Comparison of ENCODE assay signal across 27 cellular contexts in genomic region chr1:219313961-219314360, GRCh38.
A peak's percentile ranks its signal among the peaks of the same experiment; 100 is the strongest.
DNase-seq lines count a peak whose midpoint lies in the region; ATAC-seq, FAIRE-seq and TF ChIP-seq lines count a peak whose summit lies in the region.
"Had no signal": no experiment of that assay in that cellular context is flagged by ENCODE, and none has a peak within 500 bp of the region (broad histone marks: within the 10 kb centered on the region; RNA-seq: fewer than 3 reads in every experiment).

No MANE protein-coding gene starts in this region.

- WGBS in A549 (ENCODE audit: missing lambda C conversion rate) = 88% methylated on average over 2 of the region's 2 CpGs
- 88% methylated on average over 2 of the region's 2 CpGs for WGBS in hepatocyte (ENCODE audit: low lambda C conversion rate, missing lambda C conversion rate)

- TF ChIP-seq POLR2A in A549 (IDR thresholded peaks at IDR 0.05; ENCODE audit: low read length) (no peak), HCT116 (IDR thresholded peaks at IDR 0.05; ENCODE audit: borderline replicate concordance, extremely low read depth, insufficient read depth, insufficient read length) (no peak)

- H3K27me3 ChIP-seq in HCT116 (ENCODE audit: insufficient read depth, low read length) = no peaks in the 10 kb centered on the region
- no peaks in the 10 kb centered on the region for H3K27me3 ChIP-seq in PC-3 (ENCODE audit: low read length)
- H3K27me3 ChIP-seq in hepatocyte = no peaks in the 10 kb centered on the region
- no peaks in the 10 kb centered on the region for H3K27me3 ChIP-seq in tibial artery
- H3K27me3 ChIP-seq: BLaER1 treated with 17β-estradiol and CSF1 and Interleukin-3, amounts not matched to agents 10 nM and 100 nM had no signal

- H3K4me3 Mint-ChIP-seq in activated T-helper 2 cell treated with anti-CD3 and anti-CD28 coated beads, Interferon-gamma antibody, Interleukin-2, Interleukin-4, amounts not matched to agents 10 μg/mL and 5 μg/mL and 100 μg/mL, durations not matched to agents 14 hours and 24 hours and 36 hours (ENCODE audit: low read depth) = no peak overlapping the region
- H3K4me3 Mint-ChIP-seq: B cell; CD4-positive, alpha-beta T cell; CD8-positive, alpha-beta T cell had no signal

- H3K9ac ChIP-seq in HCT116 (ENCODE audit: low read length) = no peak overlapping the region
- H3K9ac ChIP-seq in PC-3 (ENCODE audit: low read length) = no peak overlapping the region
- H3K9ac ChIP-seq: BLaER1 treated with 17β-estradiol and CSF1 and Interleukin-3, amounts not matched to agents 10 nM and 100 nM had no signal

- CTCF ChIA-PET in A549 (lab: Yijun Ruan, JAX) (no interaction called here), HCT116 (lab: Charles Lee) (no interaction called here), PC-3 (lab: Charles Lee) (no interaction called here)

- H3K36me3 ChIP-seq in HCT116 (ENCODE audit: control insufficient read depth in 1 of 2, insufficient read depth in 2 of 2, low read length in 2 of 2) (no peaks in the 10 kb centered on the region), PC-3 (ENCODE audit: low read depth, low read length) (peaks cover 7% of the 10 kb centered on the region; the same call in 1 of the 2 replicates), hepatocyte (replicated peaks; ENCODE audit: insufficient read depth, low read depth) (no peaks in the 10 kb centered on the region), tibial artery (peaks cover 4 to 8% (median 6%) of the 10 kb centered on the region in 3 donors)
- H3K36me3 ChIP-seq: BLaER1 treated with 17β-estradiol and CSF1 and Interleukin-3, amounts not matched to agents 10 nM and 100 nM had no signal

- no peak overlapping the region for H3K4me2 ChIP-seq in A549
- no peak overlapping the region for H3K4me2 ChIP-seq in HCT116 (ENCODE audit: low read length)
- no peak overlapping the region for H3K4me2 ChIP-seq in PC-3 (ENCODE audit: low read length)
- H3K4me2 ChIP-seq in hepatocyte = no peak overlapping the region
- H3K4me2 ChIP-seq: BLaER1 treated with 17β-estradiol and CSF1 and Interleukin-3, amounts not matched to agents 10 nM and 100 nM had no signal

- FAIRE-seq in A549 (lab: Jason Lieb, UNC) (no peak), D721Med (lab: Jason Lieb, UNC) (no peak)
- FAIRE-seq: A204.1, GM12878, GM12892, GM18507 had no signal

- peaks cover 2% of the 10 kb centered on the region for H3K27me3 Mint-ChIP-seq in activated T-helper 2 cell treated with anti-CD3 and anti-CD28 coated beads, Interferon-gamma antibody, Interleukin-2, Interleukin-4, amounts not matched to agents 10 μg/mL and 5 μg/mL and 100 μg/mL, durations not matched to agents 14 hours and 24 hours and 36 hours (ENCODE audit: low read depth)
- H3K27me3 Mint-ChIP-seq: B cell; CD4-positive, alpha-beta T cell had no signal

- TF ChIP-seq RAD21 in A549 (conservative IDR thresholded peaks at IDR 0.05 in 1 of 2, IDR thresholded peaks at IDR 0.05 in 1 of 2) (no peak), HCT116 (IDR thresholded peaks at IDR 0.05; ENCODE audit: low read depth) (no peak)

- H3K4me3 ChIP-seq in A549 = no peak overlapping the region
- H3K4me3 ChIP-seq in HCT116 (replicated peaks in 1 of 2; ENCODE audit: low read depth in 1 of 2, low read length in 2 of 2) = no peak overlapping the region
- H3K4me3 ChIP-seq in PC-3 (ENCODE audit: low read length) = no peak overlapping the region
- no peak overlapping the region for H3K4me3 ChIP-seq in hepatocyte
- no peak overlapping the region for H3K4me3 ChIP-seq in tibial artery
- H3K4me3 ChIP-seq: BLaER1 treated with 17β-estradiol and CSF1 and Interleukin-3, amounts not matched to agents 10 nM and 100 nM; GM12878 had no signal

- H2AFZ ChIP-seq in HCT116 (ENCODE audit: low read depth, low read length, poor library complexity, severe bottlenecking) = no peak overlapping the region
- H2AFZ ChIP-seq in PC-3 (ENCODE audit: low read length) = no peak overlapping the region
- no peak overlapping the region for H2AFZ ChIP-seq in hepatocyte

- H3K9me2 ChIP-seq in HCT116 (ENCODE audit: insufficient read depth) = no peaks in the 10 kb centered on the region
- H3K9me2 ChIP-seq in PC-3 (replicated peaks; ENCODE audit: low read length) = no peaks in the 10 kb centered on the region
- H3K9me2 ChIP-seq in hepatocyte (replicated peaks; ENCODE audit: insufficient read depth) = no peaks in the 10 kb centered on the region

- H3K79me2 ChIP-seq in HCT116 (ENCODE audit: insufficient read depth, low read length) = no peaks in the 10 kb centered on the region
- no peaks in the 10 kb centered on the region for H3K79me2 ChIP-seq in PC-3 (ENCODE audit: low read length)
- no peaks in the 10 kb centered on the region for H3K79me2 ChIP-seq in hepatocyte

- TF ChIP-seq EP300 in A549 (IDR thresholded peaks at IDR 0.05) = no peak

- RAD21 ChIA-PET in HCT116 (lab: Charles Lee; ENCODE audit: low non-redundant PET in 1 of 2, low total read pairs in 2 of 2, uncharacterized antibody in 2 of 2, unreplicated experiment in 2 of 2) = no interaction called here

- H3K9me3 Mint-ChIP-seq in activated T-helper 2 cell treated with anti-CD3 and anti-CD28 coated beads, Interferon-gamma antibody, Interleukin-2, Interleukin-4, amounts not matched to agents 10 μg/mL and 5 μg/mL and 100 μg/mL, durations not matched to agents 14 hours and 24 hours and 36 hours = no peaks in the 10 kb centered on the region

- peak overlapping the region; percentile 61 to 82 for H3K27ac ChIP-seq in A549
- H3K27ac ChIP-seq in HCT116 (ENCODE audit: low read depth, low read length) = peak overlapping the region; percentile 45; the same call in 1 of the 2 replicates
- H3K27ac ChIP-seq in PC-3 (ENCODE audit: low read length) = peak overlapping the region; percentile 59
- peak overlapping the region; percentile 61 for H3K27ac ChIP-seq in hepatocyte
- H3K27ac ChIP-seq in tibial artery = no peak overlapping the region
- H3K27ac ChIP-seq: BLaER1 treated with 17β-estradiol and CSF1 and Interleukin-3, amounts not matched to agents 10 nM and 100 nM; C4-2B had no signal

- H3K4me1 Mint-ChIP-seq in activated T-helper 2 cell treated with anti-CD3 and anti-CD28 coated beads, Interferon-gamma antibody, Interleukin-2, Interleukin-4, amounts not matched to agents 10 μg/mL and 5 μg/mL and 100 μg/mL, durations not matched to agents 14 hours and 24 hours and 36 hours (ENCODE audit: low read depth) = no peaks in the 10 kb centered on the region
- H3K4me1 Mint-ChIP-seq: B cell had no signal

- BruUV-seq in HCT116 (replicated peaks; lab: Mats Ljungman, UMichigan) = no TSS peak
- no TSS peak for BruUV-seq in PC-3 (replicated peaks; lab: Mats Ljungman, UMichigan)

- intact Hi-C loops in HCT116 (cut with micrococcal nuclease) (no loop called here), PC-3 (cut with micrococcal nuclease) (loop anchor here (1.0 to 10.0 kb wide), 4 partner anchors 10 to 249 kb away; no protein-coding TSS in a partner anchor), tibial artery (cut with DNase I; ENCODE audit: low total_unique reads) (no loop called here)
- intact Hi-C loops in activated T-helper 2 cell treated with anti-CD3 and anti-CD28 coated beads, Interferon-gamma antibody, Interleukin-2, Interleukin-4, amounts not matched to agents 10 μg/mL and 5 μg/mL and 100 μg/mL, durations not matched to agents 14 hours and 24 hours and 36 hours (cut with micrococcal nuclease) = no loop called here

- DNase-seq in A549 (ENCODE audit: low read depth in 1 of 2, low spot score in 1 of 2) (no peak), HCT116 (ENCODE audit: low read depth, low spot score) (no peak), PC-3 (no peak), hepatocyte (ENCODE audit: low spot score) (no peak), D721Med (ENCODE audit: insufficient read length, low spot score) (no peak), tibial artery (no peak)
- DNase-seq in activated T-helper 2 cell treated with anti-CD3 and anti-CD28 coated beads, Interferon-gamma antibody, Interleukin-2, Interleukin-4, amounts not matched to agents 10 μg/mL and 5 μg/mL and 100 μg/mL, durations not matched to agents 14 hours and 24 hours and 36 hours (ENCODE audit: low spot score) = no peak
- DNase-seq: 8988T; AML-193; Caco-2; Calu3; CD4-positive, alpha-beta T cell; CD8-positive, alpha-beta T cell; DMS 273 treated with DMSO at 0.1 percent for 48 hours; DMS153; DMS79; DND-41; EL; GDM1 had no signal

- TF ChIP-seq CTCF in A549 (IDR thresholded peaks at IDR 0.05) (no peak), HCT116 (IDR thresholded peaks at IDR 0.05 in 2 of 3, conservative IDR thresholded peaks at IDR 0.05 in 1 of 3; ENCODE audit: borderline replicate concordance in 1 of 3, insufficient read depth in 1 of 3, low read depth in 2 of 3, low read length in 2 of 3) (no peak), PC-3 (conservative IDR thresholded peaks at IDR 0.05; ENCODE audit: low read depth, low read length) (no peak), hepatocyte (IDR thresholded peaks at IDR 0.05; ENCODE audit: poor library complexity) (no peak), D721Med (IDR thresholded peaks at IDR 0.05; ENCODE audit: insufficient read depth, missing control alignments) (no peak), tibial artery (IDR thresholded peaks at IDR 0.05) (no peak)

- H3K4me1 ChIP-seq in A549 = peaks cover 37% of the 10 kb centered on the region
- peaks cover 18 to 25% of the 10 kb centered on the region in 2 experiments; a peak in 3 of 4 replicates for H3K4me1 ChIP-seq in HCT116 (ENCODE audit: control insufficient read depth in 1 of 2, insufficient read depth in 2 of 2, low read length in 2 of 2)
- peaks cover 27% of the 10 kb centered on the region for H3K4me1 ChIP-seq in PC-3 (ENCODE audit: insufficient read depth, low read length)
- H3K4me1 ChIP-seq in hepatocyte (ENCODE audit: insufficient read depth) = no peaks in the 10 kb centered on the region
- H3K4me1 ChIP-seq in tibial artery = no peaks in the 10 kb centered on the region

- H3K36me3 Mint-ChIP-seq in activated T-helper 2 cell treated with anti-CD3 and anti-CD28 coated beads, Interferon-gamma antibody, Interleukin-2, Interleukin-4, amounts not matched to agents 10 μg/mL and 5 μg/mL and 100 μg/mL, durations not matched to agents 14 hours and 24 hours and 36 hours (ENCODE audit: low read depth) = no peaks in the 10 kb centered on the region

- ATAC-seq in A549 = no peak
- ATAC-seq in HCT116 = no peak
- ATAC-seq in PC-3 = no peak
- no peak for ATAC-seq in HG02981 (IDR thresholded peaks at IDR 0.05; ENCODE audit: unreplicated experiment)
- ATAC-seq: CD8-positive, alpha-beta T cell; GM12878 had no signal

- H3K9me3 ChIP-seq in A549 (peaks cover 18% of the 10 kb centered on the region), HCT116 (ENCODE audit: control insufficient read depth in 1 of 2, insufficient read depth in 1 of 2, low read depth in 1 of 2, low read length in 2 of 2) (no peaks in the 10 kb centered on the region), PC-3 (ENCODE audit: low read length) (peaks cover 12% of the 10 kb centered on the region), hepatocyte (ENCODE audit: low read depth) (no peaks in the 10 kb centered on the region), tibial artery (peaks cover 0 to 14% (median 0%) of the 10 kb centered on the region in 3 donors)

- no peak overlapping the region for H3K27ac Mint-ChIP-seq in activated T-helper 2 cell treated with anti-CD3 and anti-CD28 coated beads, Interferon-gamma antibody, Interleukin-2, Interleukin-4, amounts not matched to agents 10 μg/mL and 5 μg/mL and 100 μg/mL, durations not matched to agents 14 hours and 24 hours and 36 hours
- H3K27ac Mint-ChIP-seq: B cell; CD4-positive, alpha-beta T cell; CD8-positive, alpha-beta T cell had no signal

- POLR2A ChIA-PET in A549 (lab: Yijun Ruan, JAX) (no interaction called here), HCT116 (lab: Charles Lee) (no interaction called here), PC-3 (lab: Charles Lee; ENCODE audit: unreplicated experiment) (no interaction called here)

- no peaks in the 10 kb centered on the region for H4K20me1 ChIP-seq in HCT116 (ENCODE audit: insufficient read depth)
- no peaks in the 10 kb centered on the region for H4K20me1 ChIP-seq in PC-3 (ENCODE audit: low read length)
- H4K20me1 ChIP-seq in hepatocyte (ENCODE audit: insufficient read depth, poor library complexity, severe bottlenecking) = no peaks in the 10 kb centered on the region
- H4K20me1 ChIP-seq: BLaER1 treated with 17β-estradiol and CSF1 and Interleukin-3, amounts not matched to agents 10 nM and 100 nM had no signal

- no peaks in the 10 kb centered on the region for H3F3A ChIP-seq in PC-3 (ENCODE audit: low read length, unreplicated experiment)

Comparison
In these comparisons a context has a peak if more than half of its experiments do, and no peak if none do; other contexts are left out.
1. H3K27ac ChIP-seq: peak in A549 (2 of 2), HCT116 (single experiment), PC-3 (single experiment) and hepatocyte (single experiment); none in tibial artery (0 of 2).